In genomic region chrX:141155231-141155630, GRCh38 we compare ENCODE assay signal across 9 cellular contexts. TPM values are rescaled to one million over a fixed set of nuclear protein-coding genes. Genes with fewer than 3 reads are reported as not detected.
A peak's percentile ranks its signal among the peaks of the same experiment; 100 is the strongest.
DNase-seq lines count a peak whose midpoint lies in the region; ATAC-seq and TF ChIP-seq lines count a peak whose summit lies in the region.
"Not testable (repeated sequence)": the region's sequence is repeated elsewhere in the genome, so short reads cannot be mapped to it uniquely, and the experiment has no call there.
"Had no signal": no experiment of that assay in that cellular context is flagged by ENCODE, and none has a peak within 500 bp of the region (broad histone marks: within the 10 kb centered on the region; RNA-seq: fewer than 3 reads in every experiment).

No MANE protein-coding gene starts in this region.

- TF ChIP-seq CTCF in activated CD8-positive, alpha-beta T cell treated with anti-CD3 and anti-CD28 coated beads for 36 hours (IDR thresholded peaks at IDR 0.05); epithelial cell of esophagus (IDR thresholded peaks at IDR 0.05; ENCODE audit: insufficient read depth, low read depth, low read length, missing control alignments): not testable (repeated sequence)

- not testable (repeated sequence) for H3K4me3 ChIP-seq in epithelial cell of esophagus (ENCODE audit: low read length)

- H3K4me3 Mint-ChIP-seq in activated CD4-positive, alpha-beta T cell treated with anti-CD3 and anti-CD28 coated beads, Interleukin-2, amount 10 ng/mL, durations not matched to agents 24 days and 14 days; activated CD8-positive, alpha-beta T cell treated with anti-CD3 and anti-CD28 coated beads for 36 hours; activated naive CD4-positive, alpha-beta T cell treated with anti-CD3 and anti-CD28 coated beads for 36 hours: not testable (repeated sequence)

- peaks cover 11% of the 10 kb centered on the region for H3K9me3 Mint-ChIP-seq in activated CD4-positive, alpha-beta T cell treated with anti-CD3 and anti-CD28 coated beads, Interleukin-2, amount 10 ng/mL, durations not matched to agents 24 days and 14 days
- not testable (repeated sequence) for H3K9me3 Mint-ChIP-seq in activated CD8-positive, alpha-beta T cell treated with anti-CD3 and anti-CD28 coated beads for 36 hours
- peaks cover 25% of the 10 kb centered on the region for H3K9me3 Mint-ChIP-seq in activated naive CD4-positive, alpha-beta T cell treated with anti-CD3 and anti-CD28 coated beads for 36 hours

- not testable (repeated sequence) for H3K36me3 Mint-ChIP-seq in activated CD4-positive, alpha-beta T cell treated with anti-CD3 and anti-CD28 coated beads, Interleukin-2, amount 10 ng/mL, durations not matched to agents 24 days and 14 days (ENCODE audit: low read depth); activated CD8-positive, alpha-beta T cell treated with anti-CD3 and anti-CD28 coated beads for 36 hours (ENCODE audit: low read depth)
- H3K36me3 Mint-ChIP-seq in activated naive CD4-positive, alpha-beta T cell treated with anti-CD3 and anti-CD28 coated beads for 36 hours (ENCODE audit: low read depth), result peaks cover 11% of the 10 kb centered on the region

- POLR2A ChIA-PET in activated CD8-positive, alpha-beta T cell treated with anti-CD3 and anti-CD28 coated beads for 36 hours (lab: Charles Lee), result not testable (repeated sequence)

- not testable (repeated sequence) for H3K27me3 Mint-ChIP-seq in activated CD4-positive, alpha-beta T cell treated with anti-CD3 and anti-CD28 coated beads, Interleukin-2, amount 10 ng/mL, durations not matched to agents 24 days and 14 days; activated CD8-positive, alpha-beta T cell treated with anti-CD3 and anti-CD28 coated beads for 36 hours; activated naive CD4-positive, alpha-beta T cell treated with anti-CD3 and anti-CD28 coated beads for 36 hours (ENCODE audit: low read depth)

- intact Hi-C loops in activated CD4-positive, alpha-beta T cell treated with anti-CD3 and anti-CD28 coated beads, Interleukin-2, amount 10 ng/mL, durations not matched to agents 24 days and 14 days (cut with micrococcal nuclease), result loop anchor here (5.0 kb wide), 1 partner anchor 238 kb away; no protein-coding TSS in a partner anchor
- intact Hi-C loops in activated CD8-positive, alpha-beta T cell treated with anti-CD3 and anti-CD28 coated beads for 36 hours (cut with micrococcal nuclease); activated naive CD4-positive, alpha-beta T cell treated with anti-CD3 and anti-CD28 coated beads for 36 hours (cut with micrococcal nuclease): not testable (repeated sequence)

- not testable (repeated sequence) for ATAC-seq in activated CD8-positive, alpha-beta T cell treated with anti-CD3 and anti-CD28 coated beads for 36 hours

- not testable (repeated sequence) for H3K27ac Mint-ChIP-seq in activated CD4-positive, alpha-beta T cell treated with anti-CD3 and anti-CD28 coated beads, Interleukin-2, amount 10 ng/mL, durations not matched to agents 24 days and 14 days; activated CD8-positive, alpha-beta T cell treated with anti-CD3 and anti-CD28 coated beads for 36 hours; activated naive CD4-positive, alpha-beta T cell treated with anti-CD3 and anti-CD28 coated beads for 36 hours

- DNase-seq in DMS53 (lab: John Stamatoyannopoulos, UW) (peak; percentile 4), RKO (ENCODE audit: low spot score) (peak; percentile 3), epithelial cell of esophagus (ENCODE audit: low read depth) (peak; percentile 58), kidney tubule cell (ENCODE audit: low spot score) (peak; percentile 37)
- DNase-seq in activated CD4-positive, alpha-beta T cell treated with anti-CD3 and anti-CD28 coated beads, Interleukin-2, amount 10 ng/mL, durations not matched to agents 24 days and 14 days, result peak; percentile 56
- DNase-seq in activated CD8-positive, alpha-beta T cell treated with anti-CD3 and anti-CD28 coated beads for 36 hours, result peak; percentile 13
- DNase-seq in activated naive CD4-positive, alpha-beta T cell treated with anti-CD3 and anti-CD28 coated beads for 36 hours, result peak; percentile 7

- CTCF ChIA-PET in activated CD8-positive, alpha-beta T cell treated with anti-CD3 and anti-CD28 coated beads for 36 hours (lab: Charles Lee); activated naive CD4-positive, alpha-beta T cell treated with anti-CD3 and anti-CD28 coated beads for 36 hours (lab: Charles Lee): not testable (repeated sequence)

- not testable (repeated sequence) for H3K4me1 Mint-ChIP-seq in activated CD4-positive, alpha-beta T cell treated with anti-CD3 and anti-CD28 coated beads, Interleukin-2, amount 10 ng/mL, durations not matched to agents 24 days and 14 days; activated CD8-positive, alpha-beta T cell treated with anti-CD3 and anti-CD28 coated beads for 36 hours (ENCODE audit: low read depth); activated naive CD4-positive, alpha-beta T cell treated with anti-CD3 and anti-CD28 coated beads for 36 hours (ENCODE audit: low read depth)

RNA-seq across cellular contexts. Expression of gene LDOC1, which starts 21.7 kb away (rescaled TPM):
- total RNA-seq in activated CD4-positive, alpha-beta T cell treated with anti-CD3 and anti-CD28 coated beads, Interleukin-2, amount 10 ng/mL, durations not matched to agents 24 days and 14 days, result 4.4 and 7.1 TPM in 2 replicates
- total RNA-seq in activated CD8-positive, alpha-beta T cell treated with anti-CD3 and anti-CD28 coated beads for 36 hours, result 1 to 10 TPM; 2.4 to 2.7 TPM
- total RNA-seq in activated naive CD4-positive, alpha-beta T cell treated with anti-CD3 and anti-CD28 coated beads for 36 hours, result 1 to 10 TPM; 5.4 to 6.9 TPM
- total RNA-seq: Caco-2, HT-29 had no signal

Comparison
In these comparisons a context has a peak if more than half of its experiments do, and no peak if none do; other contexts are left out.
1. DNase-seq: peak in every context shown above with its lines; median percentile 58 in epithelial cell of esophagus; 56 in activated CD4-positive, alpha-beta T cell treated with anti-CD3 and anti-CD28 coated beads, Interleukin-2, amount 10 ng/mL, durations not matched to agents 24 days and 14 days; 37 in kidney tubule cell; 13 in activated CD8-positive, alpha-beta T cell treated with anti-CD3 and anti-CD28 coated beads for 36 hours; 7 in activated naive CD4-positive, alpha-beta T cell treated with anti-CD3 and anti-CD28 coated beads for 36 hours; 4 in DMS53; 3 in RKO.